14 cellular contexts compared by ENCODE assay signal in genomic region chr16:28923231-28923587, GRCh38. TPM values are rescaled to one million over a fixed set of nuclear protein-coding genes. Genes with fewer than 3 reads are reported as not detected.
DNase-seq lines count a peak whose midpoint lies in the region; FAIRE-seq and TF ChIP-seq lines count a peak whose summit lies in the region.
"Had no signal": no experiment of that assay in that cellular context is flagged by ENCODE, and none has a peak within 500 bp of the region (broad histone marks: within the 10 kb centered on the region; RNA-seq: fewer than 3 reads in every experiment).

No MANE protein-coding gene starts in this region.

- H3K4me1 ChIP-seq in Caco-2 (peaks cover 11% of the 10 kb centered on the region), KMS-11 (ENCODE audit: low read depth, poor library complexity, severe bottlenecking) (peaks cover 27% of the 10 kb centered on the region), astrocyte (ENCODE audit: insufficient read depth, low read length) (peaks cover 4% of the 10 kb centered on the region), neural progenitor cell (no peaks in the 10 kb centered on the region)

- no peaks in the 10 kb centered on the region; the same call in 1 of the 2 replicates for H3K36me3 ChIP-seq in Caco-2 (ENCODE audit: control insufficient read depth, insufficient read depth, low read length)
- no peaks in the 10 kb centered on the region for H3K36me3 ChIP-seq in KMS-11 (ENCODE audit: insufficient read depth)
- H3K36me3 ChIP-seq in astrocyte (ENCODE audit: insufficient read depth, low read length) = peaks cover 4% of the 10 kb centered on the region
- no peaks in the 10 kb centered on the region for H3K36me3 ChIP-seq in neural progenitor cell

- H2AFZ ChIP-seq in KMS-11 (ENCODE audit: low read depth) = no peak overlapping the region
- no peak overlapping the region for H2AFZ ChIP-seq in astrocyte (ENCODE audit: low read depth, low read length)
- no peak overlapping the region for H2AFZ ChIP-seq in neural progenitor cell (replicated peaks)
- H2AFZ ChIP-seq: GM23248 had no signal

- H3K27ac Mint-ChIP-seq in Caco-2 (ENCODE audit: unreplicated experiment) (peak overlapping the region; percentile 94), astrocyte (ENCODE audit: unreplicated experiment) (peak overlapping the region; percentile 77), neural progenitor cell (no peak overlapping the region)

- BruUV-seq in Caco-2 (replicated peaks; lab: Mats Ljungman, UMichigan) = no TSS peak

- DNase-seq in Caco-2 (no peak), astrocyte (ENCODE audit: low read depth) (no peak), neural progenitor cell (ENCODE audit: low spot score) (no peak), NCI-H2171 (lab: John Stamatoyannopoulos, UW) (no peak), NCI-H524 (lab: John Stamatoyannopoulos, UW) (no peak), Ammon's horn (ENCODE audit: low spot score) (no peak)
- DNase-seq: activated CD8-positive, alpha-beta memory T cell treated with anti-CD3 and anti-CD28 coated beads for 24 hours; EL; GM23248; psoas muscle; tibial artery had no signal

- CTCF ChIA-PET in Caco-2 (lab: Charles Lee) = interaction anchor here (0.7 to 1.5 kb wide), 3 partner anchors 21 to 60 kb away, joined by 3 to 4 read pairs (median 4); partner anchors contain the start of gene SH2B1

- H3K27me3 Mint-ChIP-seq in Caco-2 (ENCODE audit: insufficient read depth, unreplicated experiment) (no peaks in the 10 kb centered on the region), astrocyte (ENCODE audit: low read depth, unreplicated experiment) (no peaks in the 10 kb centered on the region), neural progenitor cell (ENCODE audit: insufficient read depth, low read depth) (peaks cover 4% of the 10 kb centered on the region)

- H3K9me3 ChIP-seq in Caco-2 (no peaks in the 10 kb centered on the region), astrocyte (ENCODE audit: insufficient read depth, low read depth, low read length) (no peaks in the 10 kb centered on the region), neural progenitor cell (ENCODE audit: low read depth) (no peaks in the 10 kb centered on the region)
- H3K9me3 ChIP-seq: psoas muscle, SJSA1, tibial artery had no signal

- peaks cover 31% of the 10 kb centered on the region for H3F3A ChIP-seq in neural progenitor cell (ENCODE audit: low read depth)

- peak overlapping the region; percentile 99; the same call in 1 of the 2 replicates for H3K4me2 ChIP-seq in KMS-11
- H3K4me2 ChIP-seq in astrocyte (ENCODE audit: low read length) = no peak overlapping the region
- no peak overlapping the region for H3K4me2 ChIP-seq in neural progenitor cell

- H3K9ac ChIP-seq in KMS-11 (no peak overlapping the region; the same call in 1 of the 2 replicates), astrocyte (ENCODE audit: low read length) (no peak overlapping the region), neural progenitor cell (no peak overlapping the region)
- H3K9ac ChIP-seq: GM23248 had no signal

- peak overlapping the region; percentile 95 for H3K4me3 Mint-ChIP-seq in Caco-2 (ENCODE audit: unreplicated experiment)
- H3K4me3 Mint-ChIP-seq in astrocyte (ENCODE audit: unreplicated experiment) = peak overlapping the region; percentile 82
- H3K4me3 Mint-ChIP-seq in neural progenitor cell = peak overlapping the region; percentile 93

- H4K20me1 ChIP-seq in KMS-11 (ENCODE audit: insufficient read depth) = no peaks in the 10 kb centered on the region
- H4K20me1 ChIP-seq in astrocyte (ENCODE audit: insufficient read depth, low read length) = peaks cover 12% of the 10 kb centered on the region
- no peaks in the 10 kb centered on the region for H4K20me1 ChIP-seq in neural progenitor cell (ENCODE audit: low read depth)

- H3K27ac ChIP-seq in KMS-11 = peak overlapping the region; percentile 40; the same call in 1 of the 2 replicates
- no peak overlapping the region for H3K27ac ChIP-seq in astrocyte (ENCODE audit: low read depth, low read length)
- H3K27ac ChIP-seq in neural progenitor cell = no peak overlapping the region
- H3K27ac ChIP-seq: GM23248, psoas muscle, SJSA1, tibial artery had no signal

- POLR2A ChIA-PET in Caco-2 (lab: Charles Lee) = no interaction called here

- H3K4me3 ChIP-seq in Caco-2 (ENCODE audit: low read depth, low read length) (peak overlapping the region; percentile 41), KMS-11 (IDR thresholded peaks at IDR 0.05; ENCODE audit: insufficient read depth, low read depth, low read length) (no peak overlapping the region), astrocyte (ENCODE audit: insufficient read depth, low read depth, low read length) (no peak overlapping the region), neural progenitor cell (no peak overlapping the region)
- H3K4me3 ChIP-seq: GM23248, psoas muscle, SJSA1, tibial artery had no signal

- peaks cover 14% of the 10 kb centered on the region for H3K4me1 Mint-ChIP-seq in Caco-2 (ENCODE audit: low read depth, unreplicated experiment)
- H3K4me1 Mint-ChIP-seq in astrocyte (ENCODE audit: low read depth, unreplicated experiment) = peaks cover 6% of the 10 kb centered on the region
- peaks cover 13% of the 10 kb centered on the region for H3K4me1 Mint-ChIP-seq in neural progenitor cell

- no peak for FAIRE-seq in astrocyte (lab: Jason Lieb, UNC)

- no peaks in the 10 kb centered on the region for H3K79me2 ChIP-seq in KMS-11 (ENCODE audit: insufficient read depth, low read depth)
- peaks cover 7% of the 10 kb centered on the region for H3K79me2 ChIP-seq in astrocyte (ENCODE audit: insufficient read depth, low read length)
- no peaks in the 10 kb centered on the region for H3K79me2 ChIP-seq in neural progenitor cell (ENCODE audit: low read depth)

- H3K9me3 Mint-ChIP-seq in Caco-2 (ENCODE audit: unreplicated experiment) = no peaks in the 10 kb centered on the region
- H3K9me3 Mint-ChIP-seq in astrocyte (ENCODE audit: unreplicated experiment) = no peaks in the 10 kb centered on the region
- H3K9me3 Mint-ChIP-seq in neural progenitor cell = no peaks in the 10 kb centered on the region

- peaks cover 29% of the 10 kb centered on the region for H3K36me3 Mint-ChIP-seq in Caco-2 (ENCODE audit: insufficient read depth, unreplicated experiment)
- no peaks in the 10 kb centered on the region for H3K36me3 Mint-ChIP-seq in astrocyte (ENCODE audit: low read depth, unreplicated experiment)
- H3K36me3 Mint-ChIP-seq in neural progenitor cell = no peaks in the 10 kb centered on the region

- no peaks in the 10 kb centered on the region for H3K27me3 ChIP-seq in Caco-2 (replicated peaks; ENCODE audit: control insufficient read depth, insufficient read depth, low read length)
- no peaks in the 10 kb centered on the region for H3K27me3 ChIP-seq in KMS-11 (ENCODE audit: insufficient read depth, low read depth)
- H3K27me3 ChIP-seq in astrocyte (ENCODE audit: insufficient read depth, low read length) = no peaks in the 10 kb centered on the region
- H3K27me3 ChIP-seq in neural progenitor cell = no peaks in the 10 kb centered on the region
- H3K27me3 ChIP-seq: SJSA1, tibial artery had no signal

- intact Hi-C loops in Caco-2 (cut with micrococcal nuclease; ENCODE audit: unreplicated experiment) = no loop called here

- no peak for TF ChIP-seq CTCF in Caco-2 (IDR thresholded peaks at IDR 0.05; ENCODE audit: insufficient read depth in 1 of 2, low read depth in 1 of 2, low read length in 1 of 2, severe bottlenecking in 1 of 2, unreplicated experiment in 1 of 2)
- TF ChIP-seq CTCF in KMS-11 (conservative IDR thresholded peaks at IDR 0.05; ENCODE audit: low read depth, low read length) = no peak
- TF ChIP-seq CTCF in astrocyte (IDR thresholded peaks at IDR 0.05; ENCODE audit: insufficient read depth, low read depth, low read length) = no peak
- TF ChIP-seq CTCF in neural progenitor cell (IDR thresholded peaks at IDR 0.05) = no peak

RNA-seq across cellular contexts. Expression of gene RABEP2, which starts 1.8 kb away (rescaled TPM):
- total RNA-seq in Caco-2 (2022) (22.9 and 24.2 TPM in 2 replicates), astrocyte (18.6 and 19.4 TPM in 2 replicates), neural progenitor cell (ENCODE audit: low replicate concordance) (9.1 and 22.0 TPM in 2 replicates)

RNA-seq across cellular contexts. Expression of gene CD19, which starts 8.6 kb away (rescaled TPM):
- total RNA-seq in Caco-2 (2022) (not detected in 2 replicates), astrocyte (not detected in 2 replicates), neural progenitor cell (ENCODE audit: low replicate concordance) (0.15 TPM in 1 of 2 replicates, not detected in the other)
- total RNA-seq: cardiac septum, GM23248, SJSA1 had no signal

RNA-seq across cellular contexts. Expression of gene NFATC2IP, which starts 27.5 kb away (rescaled TPM):
- total RNA-seq in Caco-2 (2022) (50.6 and 58.2 TPM in 2 replicates), astrocyte (25.0 and 32.6 TPM in 2 replicates), neural progenitor cell (ENCODE audit: low replicate concordance) (33.2 and 58.4 TPM in 2 replicates)

RNA-seq across cellular contexts. Expression of gene ATP2A1, which starts 44.9 kb away (rescaled TPM):
- total RNA-seq in Caco-2 (2022) = 2.3 and 2.6 TPM in 2 replicates
- total RNA-seq in astrocyte = 1.0 and 2.0 TPM in 2 replicates
- 1.6 and 8.2 TPM in 2 replicates for total RNA-seq in neural progenitor cell (ENCODE audit: low replicate concordance)

RNA-seq across cellular contexts. Expression of gene SPNS1, which starts 51.4 kb away (rescaled TPM):
- total RNA-seq in Caco-2 (2022) = 55.3 and 61.3 TPM in 2 replicates
- 57.8 and 65.8 TPM in 2 replicates for total RNA-seq in astrocyte
- total RNA-seq in neural progenitor cell (ENCODE audit: low replicate concordance) = 11.6 and 31.8 TPM in 2 replicates
